12 cellular contexts compared by ENCODE assay signal in the genomic region with DNA sequence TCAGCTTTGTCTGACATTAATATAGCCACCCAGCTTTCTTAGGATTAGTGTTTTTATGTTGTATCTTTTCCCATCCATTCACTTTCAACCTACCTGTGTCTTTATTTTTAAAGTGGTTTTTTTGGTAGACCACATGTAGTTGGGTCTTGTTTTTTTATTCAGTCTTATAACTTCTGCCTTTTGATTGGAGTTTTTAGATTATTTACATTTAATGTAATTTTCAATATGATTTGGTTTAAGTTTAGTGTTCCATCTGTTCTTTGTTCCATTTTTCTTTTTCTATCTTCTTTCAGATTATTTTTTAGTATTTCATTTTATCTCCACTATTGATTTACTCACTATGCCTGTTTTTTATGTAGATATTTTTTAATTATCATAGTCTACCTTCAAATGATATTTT. TPM values are rescaled to one million over a fixed set of nuclear protein-coding genes. Genes with fewer than 3 reads are reported as not detected.
"Had no signal": no experiment of that assay in that cellular context is flagged by ENCODE, and none has a peak within 500 bp of the region (broad histone marks: within the 10 kb centered on the region; RNA-seq: fewer than 3 reads in every experiment).

No MANE protein-coding gene starts in this region.

- FAIRE-seq: HepG2 had no signal

- H3K4me3 ChIP-seq: GM23248, HAP-1 had no signal

- H2AFZ ChIP-seq: GM23248 had no signal

- DNase-seq: GM23248, GOT3, H7, HFFc6, KG1 had no signal

- H3K9ac ChIP-seq: GM23248 had no signal

- H3K9me3 ChIP-seq: HAP-1 had no signal

- H3K36me3 ChIP-seq: HAP-1 had no signal

- ATAC-seq: HCT116, HepG2 had no signal

- H3K4me1 ChIP-seq: HAP-1 had no signal

- H3K27ac ChIP-seq: GM23248, HL-60 had no signal

RNA-seq across cellular contexts. Expression of gene MSTN, which starts 13.1 kb away (rescaled TPM):
- total RNA-seq: H4, H7, HepG2, HFFc6, HT1080 had no signal
- polyA plus RNA-seq: IgD-negative memory B cell had no signal
